ENCODE assay signal across 8 cellular contexts in genomic region chr17:78186689-78187595, GRCh38. TPM values are rescaled to one million over a fixed set of nuclear protein-coding genes. Genes with fewer than 3 reads are reported as not detected.
DNase-seq lines count a peak whose midpoint lies in the region; ATAC-seq and TF ChIP-seq lines count a peak whose summit lies in the region.

TSS of gene AFMID (plus strand) at chr17:78187362. CDS start at chr17:78187371, 9 bp downstream.
A gene with protein sequence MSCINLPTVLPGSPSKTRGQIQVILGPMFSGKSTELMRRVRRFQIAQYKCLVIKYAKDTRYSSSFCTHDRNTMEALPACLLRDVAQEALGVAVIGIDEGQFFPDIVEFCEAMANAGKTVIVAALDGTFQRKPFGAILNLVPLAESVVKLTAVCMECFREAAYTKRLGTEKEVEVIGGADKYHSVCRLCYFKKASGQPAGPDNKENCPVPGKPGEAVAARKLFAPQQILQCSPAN (minus strand): TSS chr17:78187052. CDS start chr17:78186994, 58 bp downstream.

- H3K14ac ChIP-seq in trophoblast cell (ENCODE audit: low read length) = peak within 1 kb of the TSS; percentile 55

- H3K79me2 ChIP-seq in SU-DHL-6 (ENCODE audit: insufficient read depth, low read length) (peaks cover 54% of the 10 kb centered on the region), trophoblast cell (ENCODE audit: control insufficient read depth, insufficient read depth, low read length, poor library complexity) (peaks cover 9% of the 10 kb centered on the region)

- POLR2A ChIA-PET in activated naive CD8-positive, alpha-beta T cell treated with anti-CD3 and anti-CD28 coated beads, Interleukin-2, amount 10 ng/mL, durations not matched to agents 7 days and 5 days (lab: Charles Lee) = interaction anchor here (0.7 to 1.9 kb wide), 6 partner anchors 11 to 168 kb away, joined by 3 to 6 read pairs (median 4); partner anchors contain the start of genes BIRC5 and TMC8

- no peaks in the 10 kb centered on the region for H3K36me3 ChIP-seq in SU-DHL-6 (ENCODE audit: low read length)
- H3K36me3 ChIP-seq in cardiac muscle cell = no peaks in the 10 kb centered on the region
- peaks cover 27 to 30% of the 10 kb centered on the region in 2 experiments for H3K36me3 ChIP-seq in trophoblast cell (ENCODE audit: control insufficient read depth in 1 of 2, insufficient read depth in 2 of 2, low read length in 2 of 2)

- H3K36me3 Mint-ChIP-seq in activated naive CD8-positive, alpha-beta T cell treated with anti-CD3 and anti-CD28 coated beads, Interleukin-2, amount 10 ng/mL, durations not matched to agents 7 days and 5 days = peaks cover 22% of the 10 kb centered on the region
- peaks cover 10% of the 10 kb centered on the region for H3K36me3 Mint-ChIP-seq in type B pancreatic cell

- peaks cover 4% of the 10 kb centered on the region for H3K79me1 ChIP-seq in trophoblast cell (ENCODE audit: low read length)

- H3K9me3 Mint-ChIP-seq in activated naive CD8-positive, alpha-beta T cell treated with anti-CD3 and anti-CD28 coated beads, Interleukin-2, amount 10 ng/mL, durations not matched to agents 7 days and 5 days = no peaks in the 10 kb centered on the region
- no peaks in the 10 kb centered on the region for H3K9me3 Mint-ChIP-seq in type B pancreatic cell

- peak; percentile 26 for TF ChIP-seq CTCF in GM12865 (IDR thresholded peaks at IDR 0.05; ENCODE audit: insufficient read depth, low read depth, low read length, missing control alignments)
- no peak for TF ChIP-seq CTCF in SU-DHL-6 (IDR thresholded peaks at IDR 0.05; ENCODE audit: insufficient read depth, low read length, poor library complexity, severe bottlenecking)
- TF ChIP-seq CTCF in cardiac muscle cell (IDR thresholded peaks at IDR 0.05; ENCODE audit: low read depth, low read length) = peak; percentile 73
- peak; percentile 96 for TF ChIP-seq CTCF in type B pancreatic cell (conservative IDR thresholded peaks at IDR 0.05)

- no peak within 1 kb of the TSS for H2BK12ac ChIP-seq in trophoblast cell (ENCODE audit: low read length)

- H3K9me3 ChIP-seq in SU-DHL-6 (ENCODE audit: insufficient read depth, low read length) (no peaks in the 10 kb centered on the region), cardiac muscle cell (ENCODE audit: low read depth) (no peaks in the 10 kb centered on the region), trophoblast cell (ENCODE audit: insufficient read depth, low read depth, low read length) (no peaks in the 10 kb centered on the region)

- ATAC-seq in HG02623 (IDR thresholded peaks at IDR 0.05; ENCODE audit: unreplicated experiment) = peak; percentile 85
- ATAC-seq in activated naive CD8-positive, alpha-beta T cell treated with anti-CD3 and anti-CD28 coated beads, Interleukin-2, amount 10 ng/mL, durations not matched to agents 7 days and 5 days (ENCODE audit: low read depth) = peak; percentile 94

- peak within 1 kb of the TSS; percentile 53 for H3K4ac ChIP-seq in trophoblast cell (ENCODE audit: low read depth, low read length)

- no peak within 1 kb of the TSS for H3K23ac ChIP-seq in trophoblast cell (ENCODE audit: low read length)

- H3K4me1 Mint-ChIP-seq in activated naive CD8-positive, alpha-beta T cell treated with anti-CD3 and anti-CD28 coated beads, Interleukin-2, amount 10 ng/mL, durations not matched to agents 7 days and 5 days = peaks cover 35% of the 10 kb centered on the region
- peaks cover 27% of the 10 kb centered on the region for H3K4me1 Mint-ChIP-seq in type B pancreatic cell (ENCODE audit: unreplicated experiment)

- H3K4me2 ChIP-seq in SU-DHL-6 (ENCODE audit: low read depth, low read length, poor library complexity, severe bottlenecking) (peak within 1 kb of the TSS; percentile 78), trophoblast cell (ENCODE audit: low read length) (peak within 1 kb of the TSS; percentile 98)

- peak within 1 kb of the TSS; percentile 67 for H3K18ac ChIP-seq in trophoblast cell (ENCODE audit: low read length)

- H3K4me1 ChIP-seq in cardiac muscle cell (ENCODE audit: low read depth) (peaks cover 6% of the 10 kb centered on the region), trophoblast cell (ENCODE audit: control insufficient read depth in 1 of 2, insufficient read depth in 2 of 2, low read length in 2 of 2) (peaks cover 0 to 12% of the 10 kb centered on the region in 2 experiments)

- no peaks in the 10 kb centered on the region for H3K27me3 Mint-ChIP-seq in activated naive CD8-positive, alpha-beta T cell treated with anti-CD3 and anti-CD28 coated beads, Interleukin-2, amount 10 ng/mL, durations not matched to agents 7 days and 5 days
- H3K27me3 Mint-ChIP-seq in type B pancreatic cell = no peaks in the 10 kb centered on the region

- H4K91ac ChIP-seq in trophoblast cell (ENCODE audit: low read depth, low read length) = peak within 1 kb of the TSS; percentile 71

- H3K27ac ChIP-seq in SU-DHL-6 (ENCODE audit: low read depth, low read length) (peak within 1 kb of the TSS; percentile 77), cardiac muscle cell (no peak within 1 kb of the TSS), trophoblast cell (ENCODE audit: low read depth, low read length) (peak within 1 kb of the TSS; percentile 43)

- peak within 1 kb of the TSS; percentile 4 for H2AK5ac ChIP-seq in trophoblast cell (ENCODE audit: low read length)

- H2BK5ac ChIP-seq in trophoblast cell (ENCODE audit: low read depth, low read length, poor library complexity) = peak within 1 kb of the TSS; percentile 68

- H3K9me2 ChIP-seq in SU-DHL-6 (replicated peaks; ENCODE audit: insufficient read depth, low read length) = no peaks in the 10 kb centered on the region

- no CpG with 5 or more reads among the region's 57 CpGs for WGBS in trophoblast cell (ENCODE audit: extremely low coverage, insufficient coverage, insufficient read length)

- H2AFZ ChIP-seq in SU-DHL-6 (ENCODE audit: low read depth, low read length, severe bottlenecking) = no peak within 1 kb of the TSS
- peak within 1 kb of the TSS; percentile 90 for H2AFZ ChIP-seq in trophoblast cell (ENCODE audit: insufficient read depth, low read length, poor library complexity)

- peaks cover 18% of the 10 kb centered on the region for H3F3A ChIP-seq in SU-DHL-6 (ENCODE audit: insufficient read depth)

- peak within 1 kb of the TSS; percentile 73 for H4K12ac ChIP-seq in trophoblast cell (ENCODE audit: low read depth, low read length)

- peak within 1 kb of the TSS; percentile 68 for H3K9ac ChIP-seq in SU-DHL-6 (ENCODE audit: low read length)
- peak within 1 kb of the TSS; percentile 95 for H3K9ac ChIP-seq in trophoblast cell (ENCODE audit: low read length)

- peak within 1 kb of the TSS; percentile 87 for H4K8ac ChIP-seq in trophoblast cell (ENCODE audit: low read depth, low read length)

- H3K27me3 ChIP-seq in SU-DHL-6 (ENCODE audit: low read length) (no peaks in the 10 kb centered on the region), cardiac muscle cell (no peaks in the 10 kb centered on the region), trophoblast cell (ENCODE audit: insufficient read depth, low read length) (no peaks in the 10 kb centered on the region)

- no peaks in the 10 kb centered on the region; the same call in 1 of the 2 replicates for H4K20me1 ChIP-seq in SU-DHL-6 (ENCODE audit: low read depth, low read length)

- peak within 1 kb of the TSS; percentile 75 for H3K27ac Mint-ChIP-seq in activated naive CD8-positive, alpha-beta T cell treated with anti-CD3 and anti-CD28 coated beads, Interleukin-2, amount 10 ng/mL, durations not matched to agents 7 days and 5 days
- peak within 1 kb of the TSS; percentile 82 for H3K27ac Mint-ChIP-seq in type B pancreatic cell

- peak within 1 kb of the TSS; percentile 94 for H3K4me3 Mint-ChIP-seq in activated naive CD8-positive, alpha-beta T cell treated with anti-CD3 and anti-CD28 coated beads, Interleukin-2, amount 10 ng/mL, durations not matched to agents 7 days and 5 days
- H3K4me3 Mint-ChIP-seq in type B pancreatic cell = peak within 1 kb of the TSS; percentile 90

- H2BK120ac ChIP-seq in trophoblast cell (ENCODE audit: insufficient read depth, low read length, poor library complexity) = no peak within 1 kb of the TSS

- DNase-seq in GM12865 (ENCODE audit: low read depth) (peak; percentile 99), NCI-H1105 (lab: John Stamatoyannopoulos, UW) (peak; percentile 94), cardiac muscle cell (ENCODE audit: low read depth in 1 of 2, low spot score in 1 of 2) (peak; percentile 98), trophoblast cell (peak; percentile 99), type B pancreatic cell (ENCODE audit: extremely low spot score, unreplicated experiment) (peak; percentile 100)
- DNase-seq in activated naive CD8-positive, alpha-beta T cell treated with anti-CD3 and anti-CD28 coated beads, Interleukin-2, amount 10 ng/mL, durations not matched to agents 7 days and 5 days = peak; percentile 96

- peak within 1 kb of the TSS; percentile 94 for H3K4me3 ChIP-seq in GM12865 (ENCODE audit: low read depth, low read length)
- H3K4me3 ChIP-seq in SU-DHL-6 (ENCODE audit: insufficient read depth, low read length, poor library complexity, severe bottlenecking) = peak within 1 kb of the TSS; percentile 95
- H3K4me3 ChIP-seq in cardiac muscle cell = peak within 1 kb of the TSS; percentile 47
- peak within 1 kb of the TSS; percentile 93 for H3K4me3 ChIP-seq in trophoblast cell (ENCODE audit: low read depth, low read length)

RNA-seq across cellular contexts. Expression of gene AFMID, which starts in this region (rescaled TPM):
- total RNA-seq in activated naive CD8-positive, alpha-beta T cell treated with anti-CD3 and anti-CD28 coated beads, Interleukin-2, amount 10 ng/mL, durations not matched to agents 7 days and 5 days = 10 to 100 TPM; 11.3 to 13.4 TPM
- total RNA-seq in cardiac muscle cell (47.7 and 85.8 TPM in 2 replicates), type B pancreatic cell (ENCODE audit: low replicate concordance) (26.4 and 30.5 TPM in 2 replicates)
- 23.6 and 40.1 TPM in 2 replicates for polyA plus RNA-seq in cardiac muscle cell
- 14.8 and 16.0 TPM in 2 replicates for polyA plus RNA-seq in trophoblast cell (2013)

RNA-seq across cellular contexts. Expression of the second gene that starts in this region (rescaled TPM):
- total RNA-seq in activated naive CD8-positive, alpha-beta T cell treated with anti-CD3 and anti-CD28 coated beads, Interleukin-2, amount 10 ng/mL, durations not matched to agents 7 days and 5 days = 10 to 100 TPM; 93.1 to 97.8 TPM
- total RNA-seq in cardiac muscle cell (21.1 and 35.4 TPM in 2 replicates), type B pancreatic cell (ENCODE audit: low replicate concordance) (34.4 and 41.2 TPM in 2 replicates)
- polyA plus RNA-seq in cardiac muscle cell = 40.8 and 57.5 TPM in 2 replicates
- polyA plus RNA-seq in trophoblast cell (2013) = 55.5 and 56.1 TPM in 2 replicates
